10 cellular contexts compared by ENCODE assay signal in the genomic region with DNA sequence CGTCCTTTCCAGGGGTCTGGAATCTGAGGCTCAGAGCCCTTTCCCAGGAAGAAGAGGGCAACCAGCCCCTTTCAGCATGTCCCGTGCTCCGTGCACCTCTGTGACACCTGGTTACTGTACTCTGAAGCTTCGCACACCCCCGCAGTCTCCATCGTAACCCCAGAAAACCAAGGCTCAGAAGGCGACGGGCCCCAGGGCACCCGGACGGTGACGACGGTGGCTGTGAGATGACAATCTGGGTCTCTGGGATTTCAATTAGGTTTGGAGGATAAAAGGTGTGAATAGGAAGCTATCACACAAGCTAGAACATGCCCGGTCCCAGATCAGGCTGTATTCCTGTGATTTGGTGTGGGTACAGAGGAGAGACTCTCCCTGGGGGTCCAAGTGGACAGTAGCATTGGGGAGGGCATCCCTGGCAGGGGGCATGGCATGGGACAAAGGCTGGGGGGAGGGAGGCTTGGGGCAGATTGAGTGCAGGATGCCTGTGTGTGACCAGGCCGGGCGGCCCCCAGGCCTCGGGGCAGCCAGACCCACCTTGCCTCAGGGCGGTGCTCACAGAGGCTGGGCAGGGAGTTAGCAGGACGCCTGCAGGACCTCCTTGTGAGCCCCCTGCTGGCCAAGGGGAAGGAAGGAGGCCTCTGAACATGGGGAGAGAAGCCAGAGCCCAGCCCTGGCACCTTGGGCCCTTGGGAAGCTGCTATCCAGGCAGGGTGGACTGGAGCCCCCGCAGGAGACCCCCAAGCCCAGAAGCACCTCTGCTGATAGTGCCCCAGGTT. TPM values are rescaled to one million over a fixed set of nuclear protein-coding genes. Genes with fewer than 3 reads are reported as not detected.
DNase-seq lines count a peak whose midpoint lies in the region; ATAC-seq, FAIRE-seq and TF ChIP-seq lines count a peak whose summit lies in the region.
"Had no signal": no experiment of that assay in that cellular context is flagged by ENCODE, and none has a peak within 500 bp of the region (broad histone marks: within the 10 kb centered on the region; RNA-seq: fewer than 3 reads in every experiment).

No MANE protein-coding gene starts in this region.

- H3K27ac ChIP-seq in kidney (ENCODE audit: low read depth in 2 of 2, low read length in 2 of 2) (no peak overlapping the region), caudate nucleus (ENCODE audit: low read depth, low read length) (no peak overlapping the region), gastrocnemius medialis (no peak overlapping the region)

- no peak for TF ChIP-seq POLR2A in gastrocnemius medialis (IDR thresholded peaks at IDR 0.05)

- no peak overlapping the region for H3K9ac ChIP-seq in kidney (ENCODE audit: low read length in 2 of 2)

- H3K4me3 Mint-ChIP-seq in CD14-positive monocyte: no peak overlapping the region
- H3K4me3 Mint-ChIP-seq: nephron had no signal

- intact Hi-C loops in CD14-positive monocyte (cut with micrococcal nuclease) (no loop called here), kidney (cut with DNase I) (no loop called here), gastrocnemius medialis (cut with DNase I; ENCODE audit: low total_unique reads) (no loop called here)

- H3K4me1 Mint-ChIP-seq in CD14-positive monocyte: no peaks in the 10 kb centered on the region

- in situ Hi-C loops in GM13977 (cut with MboI; ENCODE audit: low pct_unique_long_range_greater_than_20kb, low sequenced_read_pairs, unreplicated experiment): loop anchor here (25.0 kb wide), 1 partner anchor 619 kb away; no protein-coding TSS in a partner anchor
- in situ Hi-C loops in gastrocnemius medialis (cut with MboI; ENCODE audit: low sequenced_read_pairs in 4 of 4): loop anchor here in 3 of 4 donors (25.0 kb wide), 2 partner anchors 169 to 619 kb away; no protein-coding TSS in a partner anchor

- peaks cover 7 to 18% (median 14%) of the 10 kb centered on the region in 7 donors for H3K9me3 Mint-ChIP-seq in CD14-positive monocyte

- no peaks in the 10 kb centered on the region for H3K36me3 ChIP-seq in kidney (ENCODE audit: control insufficient read depth in 1 of 2, insufficient read depth in 2 of 2, low read length in 2 of 2)
- H3K36me3 ChIP-seq in gastrocnemius medialis: no peaks in the 10 kb centered on the region

- H3K4me1 ChIP-seq in kidney (ENCODE audit: control insufficient read depth in 1 of 2, insufficient read depth in 1 of 2, low read depth in 1 of 2, low read length in 2 of 2) (no peaks in the 10 kb centered on the region), gastrocnemius medialis (no peaks in the 10 kb centered on the region)

- DNase-seq in CD14-positive monocyte (ENCODE audit: low spot score) (no peak), GM13977 (ENCODE audit: low spot score) (no peak), UCSD-AML1 (lab: John Stamatoyannopoulos, UW; ENCODE audit: unreplicated experiment) (peak; percentile 8), kidney (peak; percentile 39), caudate nucleus (lab: John Stamatoyannopoulos, UW) (no peak), NCI-H146 treated with DMSO at 0.1 percent for 48 hours (lab: John Stamatoyannopoulos, UW; ENCODE audit: unreplicated experiment) (no peak), gastrocnemius medialis (no peak)
- DNase-seq: NCI-H524 treated with DMSO at 0.1 percent for 48 hours had no signal

- H3K27me3 Mint-ChIP-seq in CD14-positive monocyte (ENCODE audit: low read depth in 3 of 3): peaks cover 33 to 40% (median 35%) of the 10 kb centered on the region in 3 donors

- H3K27ac Mint-ChIP-seq in CD14-positive monocyte: no peak overlapping the region
- H3K27ac Mint-ChIP-seq: nephron had no signal

- peaks cover 49 to 56% (median 55%) of the 10 kb centered on the region in 3 donors for H3K27me3 ChIP-seq in gastrocnemius medialis

- H3K4me3 ChIP-seq in kidney (ENCODE audit: low read length in 2 of 2) (no peak overlapping the region), gastrocnemius medialis (no peak overlapping the region)

- H3K9me3 ChIP-seq in kidney (ENCODE audit: control insufficient read depth in 1 of 2, low read length in 2 of 2) (peaks cover 0 to 6% of the 10 kb centered on the region in 2 donors), gastrocnemius medialis (no peaks in the 10 kb centered on the region)

- no peak for FAIRE-seq in kidney (lab: Jason Lieb, UNC)

- ATAC-seq in GM19455 (IDR thresholded peaks at IDR 0.05; ENCODE audit: unreplicated experiment) (no peak), gastrocnemius medialis (no peak)

- H3K36me3 Mint-ChIP-seq in CD14-positive monocyte: no peaks in the 10 kb centered on the region

- TF ChIP-seq CTCF in CD14-positive monocyte (IDR thresholded peaks at IDR 0.05): peak; percentile 37
- peak; percentile 42 for TF ChIP-seq CTCF in GM13977 (IDR thresholded peaks at IDR 0.05; ENCODE audit: extremely low read depth, insufficient read depth, missing control alignments)
- no peak for TF ChIP-seq CTCF in kidney (IDR thresholded peaks at IDR 0.05; ENCODE audit: borderline replicate concordance, extremely low read depth, insufficient read depth)
- no peak for TF ChIP-seq CTCF in gastrocnemius medialis (IDR thresholded peaks at IDR 0.05 in 4 of 5, conservative IDR thresholded peaks at IDR 0.05 in 1 of 5)

RNA-seq across cellular contexts. Expression of gene PSMG3, which starts 23.4 kb away (rescaled TPM):
- polyA plus RNA-seq in CD14-positive monocyte: 10 to 100 TPM; 34.5 to 38.8 TPM
- total RNA-seq in kidney: 29.7 TPM
- 66.6 TPM for polyA plus RNA-seq in kidney (ENCODE audit: insufficient read depth, low read depth, low replicate concordance)
- 10 to 100 TPM; 25.4 to 46.4 (median 32.2) TPM for total RNA-seq in gastrocnemius medialis

RNA-seq across cellular contexts. Expression of gene TMEM184A, which starts 37.3 kb away (rescaled TPM):
- not detected for polyA plus RNA-seq in CD14-positive monocyte
- total RNA-seq in kidney: 11.0 TPM
- 6.8 TPM for polyA plus RNA-seq in kidney (ENCODE audit: insufficient read depth, low read depth, low replicate concordance)
- total RNA-seq in gastrocnemius medialis: 1 to 10 TPM in 3 of 4 donors, under 1 TPM in 1; 0.55 to 3.3 (median 1.3) TPM

Comparison
In these comparisons a context has a peak if more than half of its experiments do, and no peak if none do; other contexts are left out.
1. DNase-seq: peak in UCSD-AML1 (single experiment) and kidney (single experiment); none in CD14-positive monocyte (single experiment), GM13977 (single experiment), caudate nucleus (0 of 61), NCI-H146 treated with DMSO at 0.1 percent for 48 hours (single experiment) and gastrocnemius medialis (0 of 2).
2. CTCF ChIP-seq: peak in CD14-positive monocyte (single experiment) and GM13977 (single experiment); none in kidney (single experiment) and gastrocnemius medialis (0 of 5).